Comparison of ENCODE assay signal across 1 cellular context in genomic region chr17:44216674-44217073, GRCh38.
TF ChIP-seq lines count a peak whose summit lies in the region.

No MANE protein-coding gene starts in this region.

TF ChIP-seq in neural cell, 6 proteins besides CTCF, POLR2A, EP300 and RAD21 (continued from another document):
- TF ChIP-seq REST (IDR thresholded peaks at IDR 0.05; ENCODE audit: borderline replicate concordance): no peak
TF ChIP-seq in neural cell: peak in this region for 0.
